Comparison of ENCODE assay signal across 26 cellular contexts in genomic region chr5:12658871-12659446, GRCh38.
"Had no signal": no experiment of that assay in that cellular context is flagged by ENCODE, and none has a peak within 500 bp of the region (broad histone marks: within the 10 kb centered on the region; RNA-seq: fewer than 3 reads in every experiment).

No MANE protein-coding gene starts in this region.

- DNase-seq: activated CD4-positive, alpha-beta memory T cell treated with anti-CD3 and anti-CD28 coated beads, Interleukin-2, amount 10 ng/mL, durations not matched to agents 7 days and 5 days; activated CD4-positive, alpha-beta T cell treated with anti-CD3 and anti-CD28 coated beads for 1 hour; activated CD4-positive, alpha-beta T cell treated with anti-CD3 and anti-CD28 coated beads for 4 hours; activated CD4-positive, alpha-beta T cell treated with anti-CD3 and anti-CD28 coated beads, Interleukin-2, amount 10 ng/mL, durations not matched to agents 7 days and 5 days; activated CD4-positive, alpha-beta T cell treated with anti-CD3 and anti-CD28 coated beads, Interleukin-2, amount 50 U/mL, for 4 hours; activated CD8-positive, alpha-beta memory T cell treated with anti-CD3 and anti-CD28 coated beads, Interleukin-2, amount 50 U/mL, for 48 hours; activated gamma-delta T cell; activated naive CD4-positive, alpha-beta T cell; activated naive CD4-positive, alpha-beta T cell treated with anti-CD3 and anti-CD28 coated beads, Interleukin-2, amount 10 ng/mL, durations not matched to agents 7 days and 5 days; activated naive CD8-positive, alpha-beta T cell treated with anti-CD3 and anti-CD28 coated beads, Interleukin-2, amount 10 ng/mL, durations not matched to agents 7 days and 5 days; activated T-cell treated with anti-CD3 and anti-CD28 coated beads for 4 hours; activated T-cell treated with anti-CD3 and anti-CD28 coated beads, Interleukin-2, amount 50 U/mL, for 24 hours; activated T-cell treated with anti-CD3 and anti-CD28 coated beads, Interleukin-2, amount 50 U/mL, for 72 hours; central memory CD4-positive, alpha-beta T cell; cerebellar nuclear complex; colonic mucosa; effector CD8-positive, alpha-beta T cell; foreskin fibroblast; head of caudate nucleus; hippocampal formation had no signal

- H3K27ac Mint-ChIP-seq: activated CD4-positive, alpha-beta memory T cell treated with anti-CD3 and anti-CD28 coated beads, Interleukin-2, amount 10 ng/mL, durations not matched to agents 7 days and 5 days; activated CD4-positive, alpha-beta T cell treated with anti-CD3 and anti-CD28 coated beads, Interleukin-2, amount 10 ng/mL, durations not matched to agents 7 days and 5 days; activated naive CD4-positive, alpha-beta T cell treated with anti-CD3 and anti-CD28 coated beads, Interleukin-2, amount 10 ng/mL, durations not matched to agents 7 days and 5 days; activated naive CD4-positive, alpha-beta T cell treated with anti-CD3 and anti-CD28 coated beads, Interleukin-2, amount 50 U/mL, for 72 hours; activated naive CD8-positive, alpha-beta T cell treated with anti-CD3 and anti-CD28 coated beads, Interleukin-2, amount 10 ng/mL, durations not matched to agents 7 days and 5 days; activated T-cell treated with anti-CD3 and anti-CD28 coated beads, Interleukin-2, amount 50 U/mL, for 24 hours; activated T-cell treated with anti-CD3 and anti-CD28 coated beads, Interleukin-2, amount 50 U/mL, for 72 hours; brain had no signal

- H3K27me3 Mint-ChIP-seq: activated CD4-positive, alpha-beta memory T cell treated with anti-CD3 and anti-CD28 coated beads, Interleukin-2, amount 10 ng/mL, durations not matched to agents 7 days and 5 days; activated CD4-positive, alpha-beta T cell treated with anti-CD3 and anti-CD28 coated beads, Interleukin-2, amount 10 ng/mL, durations not matched to agents 7 days and 5 days; activated naive CD4-positive, alpha-beta T cell treated with anti-CD3 and anti-CD28 coated beads, Interleukin-2, amount 10 ng/mL, durations not matched to agents 7 days and 5 days; activated naive CD8-positive, alpha-beta T cell treated with anti-CD3 and anti-CD28 coated beads, Interleukin-2, amount 10 ng/mL, durations not matched to agents 7 days and 5 days; activated T-cell treated with anti-CD3 and anti-CD28 coated beads, Interleukin-2, amount 50 U/mL, for 24 hours had no signal

- H3K9me3 ChIP-seq: ascending aorta, colonic mucosa had no signal

- H3K4me3 Mint-ChIP-seq: activated CD4-positive, alpha-beta memory T cell treated with anti-CD3 and anti-CD28 coated beads, Interleukin-2, amount 10 ng/mL, durations not matched to agents 7 days and 5 days; activated CD4-positive, alpha-beta T cell treated with anti-CD3 and anti-CD28 coated beads, Interleukin-2, amount 10 ng/mL, durations not matched to agents 7 days and 5 days; activated naive CD4-positive, alpha-beta T cell treated with anti-CD3 and anti-CD28 coated beads, Interleukin-2, amount 10 ng/mL, durations not matched to agents 7 days and 5 days; activated naive CD8-positive, alpha-beta T cell treated with anti-CD3 and anti-CD28 coated beads, Interleukin-2, amount 10 ng/mL, durations not matched to agents 7 days and 5 days; activated T-cell treated with anti-CD3 and anti-CD28 coated beads, Interleukin-2, amount 50 U/mL, for 24 hours; activated T-cell treated with anti-CD3 and anti-CD28 coated beads, Interleukin-2, amount 50 U/mL, for 72 hours; brain had no signal

- ATAC-seq: activated naive CD4-positive, alpha-beta T cell treated with anti-CD3 and anti-CD28 coated beads, Interleukin-2, amount 50 U/mL, for 72 hours; activated T-cell treated with anti-CD3 and anti-CD28 coated beads, Interleukin-2, amount 50 U/mL, for 72 hours had no signal

- H3K36me3 ChIP-seq: ascending aorta, breast epithelium, cardiac muscle cell, colonic mucosa had no signal

- H3K4me1 ChIP-seq: ascending aorta, breast epithelium, colonic mucosa had no signal

- H3K27ac ChIP-seq: ascending aorta, breast epithelium, cardiac muscle cell, colonic mucosa, epithelial cell of prostate had no signal

- H3K27me3 ChIP-seq: ascending aorta, breast epithelium, cardiac muscle cell, colonic mucosa had no signal

- H3K36me3 Mint-ChIP-seq: activated naive CD4-positive, alpha-beta T cell treated with anti-CD3 and anti-CD28 coated beads, Interleukin-2, amount 10 ng/mL, durations not matched to agents 7 days and 5 days; activated naive CD8-positive, alpha-beta T cell treated with anti-CD3 and anti-CD28 coated beads, Interleukin-2, amount 10 ng/mL, durations not matched to agents 7 days and 5 days; brain had no signal

- H3K4me1 Mint-ChIP-seq: activated CD4-positive, alpha-beta memory T cell treated with anti-CD3 and anti-CD28 coated beads, Interleukin-2, amount 10 ng/mL, durations not matched to agents 7 days and 5 days; activated CD4-positive, alpha-beta T cell treated with anti-CD3 and anti-CD28 coated beads, Interleukin-2, amount 10 ng/mL, durations not matched to agents 7 days and 5 days; activated naive CD4-positive, alpha-beta T cell treated with anti-CD3 and anti-CD28 coated beads, Interleukin-2, amount 10 ng/mL, durations not matched to agents 7 days and 5 days; activated naive CD8-positive, alpha-beta T cell treated with anti-CD3 and anti-CD28 coated beads, Interleukin-2, amount 10 ng/mL, durations not matched to agents 7 days and 5 days; brain had no signal

- H3K4me3 ChIP-seq: ascending aorta, breast epithelium, cardiac muscle cell, colonic mucosa had no signal
